ENCODE assay signal across 4 cellular contexts in the genomic region with DNA sequence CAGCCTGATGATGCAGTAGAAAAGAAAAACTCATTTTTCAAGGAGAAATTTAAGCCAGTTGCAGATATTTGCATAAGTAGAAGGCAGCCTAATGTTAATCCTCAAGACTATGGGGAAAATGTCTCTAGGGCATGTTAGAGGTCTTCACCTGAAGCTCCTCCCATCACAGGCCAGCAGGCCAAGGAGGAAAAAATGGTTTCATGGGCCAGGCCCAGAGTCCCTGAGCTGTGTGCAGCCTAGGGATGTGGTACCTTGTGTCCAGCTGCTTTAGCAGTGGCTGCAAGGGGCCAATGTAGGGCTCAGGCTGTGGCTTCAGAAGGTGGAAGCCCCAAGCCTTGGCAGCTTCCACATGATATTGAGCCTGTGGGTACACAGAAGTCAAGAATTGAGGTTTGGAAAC.
TF ChIP-seq lines count a peak whose summit lies in the region.

No MANE protein-coding gene starts in this region.

TF ChIP-seq in A549, 52 proteins besides CTCF, POLR2A, EP300 and RAD21:
- TF ChIP-seq GATA3 (IDR thresholded peaks at IDR 0.05; ENCODE audit: borderline replicate concordance) (no peak), ZSCAN20 (CRISPR knock-in tag; IDR thresholded peaks at IDR 0.05) (no peak), ZFP36 (IDR thresholded peaks at IDR 0.05; ENCODE audit: borderline replicate concordance, partially characterized antibody) (peak; percentile 53), JUNB (IDR thresholded peaks at IDR 0.05) (no peak)

TF ChIP-seq in HEK293, 187 proteins besides CTCF, POLR2A, EP300 and RAD21:
- TF ChIP-seq ZNF404 (tag by site-specific recombination; IDR thresholded peaks at IDR 0.05) (no peak), ZNF585B (tag by site-specific recombination; IDR thresholded peaks at IDR 0.05) (peak; percentile 60)

TF ChIP-seq in K562, 482 proteins besides CTCF, POLR2A, EP300 and RAD21:
- TF ChIP-seq ZFP36 (IDR thresholded peaks at IDR 0.05; ENCODE audit: low read depth, low read length, partially characterized antibody), result peak; percentile 35
- TF ChIP-seq ZNF707 (CRISPR knock-in tag; conservative IDR thresholded peaks at IDR 0.05), result no peak

TF ChIP-seq in HepG2, 621 proteins besides CTCF, POLR2A, EP300 and RAD21:
- no peak for TF ChIP-seq ZNF274 (CRISPR knock-in tag; IDR thresholded peaks at IDR 0.05)
- no peak for TF ChIP-seq ATRX (CRISPR knock-in tag; IDR thresholded peaks at IDR 0.05; ENCODE audit: borderline replicate concordance)
- no peak for TF ChIP-seq ZSCAN29 (CRISPR knock-in tag; conservative IDR thresholded peaks at IDR 0.05)
- TF ChIP-seq, protein P1, sequence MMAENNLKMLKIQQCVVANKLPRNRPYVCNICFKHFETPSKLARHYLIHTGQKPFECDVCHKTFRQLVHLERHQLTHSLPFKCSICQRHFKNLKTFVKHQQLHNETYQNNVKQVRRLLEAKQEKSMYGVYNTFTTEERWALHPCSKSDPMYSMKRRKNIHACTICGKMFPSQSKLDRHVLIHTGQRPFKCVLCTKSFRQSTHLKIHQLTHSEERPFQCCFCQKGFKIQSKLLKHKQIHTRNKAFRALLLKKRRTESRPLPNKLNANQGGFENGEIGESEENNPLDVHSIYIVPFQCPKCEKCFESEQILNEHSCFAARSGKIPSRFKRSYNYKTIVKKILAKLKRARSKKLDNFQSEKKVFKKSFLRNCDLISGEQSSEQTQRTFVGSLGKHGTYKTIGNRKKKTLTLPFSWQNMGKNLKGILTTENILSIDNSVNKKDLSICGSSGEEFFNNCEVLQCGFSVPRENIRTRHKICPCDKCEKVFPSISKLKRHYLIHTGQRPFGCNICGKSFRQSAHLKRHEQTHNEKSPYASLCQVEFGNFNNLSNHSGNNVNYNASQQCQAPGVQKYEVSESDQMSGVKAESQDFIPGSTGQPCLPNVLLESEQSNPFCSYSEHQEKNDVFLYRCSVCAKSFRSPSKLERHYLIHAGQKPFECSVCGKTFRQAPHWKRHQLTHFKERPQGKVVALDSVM (CRISPR knock-in tag; IDR thresholded peaks at IDR 0.05), result no peak
- TF ChIP-seq FOXK1 (CRISPR knock-in tag; IDR thresholded peaks at IDR 0.05; ENCODE audit: borderline replicate concordance, low read depth), result no peak
- no peak for TF ChIP-seq GABPA (IDR thresholded peaks at IDR 0.05; ENCODE audit: low read depth, low read length)
- no peak for TF ChIP-seq GABPA (CRISPR knock-in tag; IDR thresholded peaks at IDR 0.05; ENCODE audit: low read depth)
- TF ChIP-seq SNAPC5 (CRISPR knock-in tag; IDR thresholded peaks at IDR 0.05; ENCODE audit: borderline replicate concordance), result no peak
TF ChIP-seq in HepG2: peak in this region for 0.
